Comparison of ENCODE assay signal across 26 cellular contexts in genomic region chr4:57640391-57641100, GRCh38.
"Had no signal": no experiment of that assay in that cellular context is flagged by ENCODE, and none has a peak within 500 bp of the region (broad histone marks: within the 10 kb centered on the region; RNA-seq: fewer than 3 reads in every experiment).

No MANE protein-coding gene starts in this region.

- H3K4me3 ChIP-seq: heart right ventricle, hepatocyte, left lung, lower lobe of right lung, pancreas, prostate gland, smooth muscle cell, stomach, suprapubic skin, thoracic aorta, tibial artery, uterus had no signal

- H2AFZ ChIP-seq: hepatocyte had no signal

- H3K36me3 Mint-ChIP-seq: naive B cell; natural killer cell; stimulated activated naive B cell treated with anti-CD40 and anti-IgM and Interleukin-4, amounts not matched to agents 10 μg/mL and 1 μg/mL and 100 μg/mL, for 72 hours; type B pancreatic cell had no signal

- H3K4me3 Mint-ChIP-seq: naive B cell; natural killer cell; nephron progenitor cell; stimulated activated naive B cell treated with anti-CD40 and anti-IgM and Interleukin-4, amounts not matched to agents 10 μg/mL and 1 μg/mL and 100 μg/mL, for 72 hours; type B pancreatic cell had no signal

- H3K79me2 ChIP-seq: hepatocyte had no signal

- DNase-seq: heart right ventricle; left cardiac atrium; lower lobe of right lung; mammary epithelial cell; mesenchymal stem cell; naive B cell; natural killer cell; retina; right cardiac atrium; stimulated activated CD4-positive, alpha-beta T cell treated with anti-CD3 and anti-CD28 coated beads, Interleukin-1b, Interleukin-23, amount 100 ng/mL, for 48 hours; stimulated activated CD4-positive, alpha-beta T cell treated with anti-CD3 and anti-CD28 coated beads, Interleukin-4, amount 100 ng/mL, for 1 hour; stimulated activated naive B cell treated with anti-CD40 and anti-IgM and Interleukin-4, amounts not matched to agents 10 μg/mL and 1 μg/mL and 100 μg/mL, for 72 hours; stimulated activated naive CD8-positive, alpha-beta T cell treated with anti-CD3 and anti-CD28 coated beads, Interleukin-15, Interleukin-2, amounts not matched to agents 100 U/mL and 50 U/mL, for 24 hours; stomach; tibial artery; uterus had no signal

- H3K9me3 Mint-ChIP-seq: naive B cell; natural killer cell; nephron progenitor cell; stimulated activated naive B cell treated with anti-CD40 and anti-IgM and Interleukin-4, amounts not matched to agents 10 μg/mL and 1 μg/mL and 100 μg/mL, for 72 hours; type B pancreatic cell had no signal

- FAIRE-seq: keratinocyte, pancreas had no signal

- ATAC-seq: heart right ventricle; left cardiac atrium; left lung; lower lobe of right lung; natural killer cell; pancreas; right cardiac atrium; stimulated activated naive B cell treated with anti-CD40 and anti-IgM and Interleukin-4, amounts not matched to agents 10 μg/mL and 1 μg/mL and 100 μg/mL, for 72 hours; stimulated activated naive CD8-positive, alpha-beta T cell treated with anti-CD3 and anti-CD28 coated beads, Interleukin-15, Interleukin-2, amounts not matched to agents 100 U/mL and 50 U/mL, for 24 hours had no signal

- H3K9me3 ChIP-seq: heart right ventricle, left lung, lower lobe of right lung, pancreas, prostate gland, stomach, suprapubic skin, thoracic aorta, tibial artery, uterus had no signal

- H3K4me2 ChIP-seq: hepatocyte, smooth muscle cell had no signal

- H3K4me1 Mint-ChIP-seq: naive B cell; natural killer cell; stimulated activated naive B cell treated with anti-CD40 and anti-IgM and Interleukin-4, amounts not matched to agents 10 μg/mL and 1 μg/mL and 100 μg/mL, for 72 hours had no signal

- H3K27me3 ChIP-seq: heart right ventricle, hepatocyte, left lung, pancreas, stomach, suprapubic skin, tibial artery, uterus had no signal

- H3K27ac Mint-ChIP-seq: naive B cell; natural killer cell; nephron progenitor cell; stimulated activated naive B cell treated with anti-CD40 and anti-IgM and Interleukin-4, amounts not matched to agents 10 μg/mL and 1 μg/mL and 100 μg/mL, for 72 hours had no signal

- H3K27ac ChIP-seq: heart right ventricle, hepatocyte, left lung, lower lobe of right lung, pancreas, prostate gland, stomach, suprapubic skin, thoracic aorta, tibial artery, uterus had no signal

- H3K4me1 ChIP-seq: heart right ventricle, left lung, lower lobe of right lung, pancreas, prostate gland, stomach, suprapubic skin, tibial artery, uterus had no signal

- H3K27me3 Mint-ChIP-seq: naive B cell; stimulated activated naive B cell treated with anti-CD40 and anti-IgM and Interleukin-4, amounts not matched to agents 10 μg/mL and 1 μg/mL and 100 μg/mL, for 72 hours; type B pancreatic cell had no signal

- H3K36me3 ChIP-seq: heart right ventricle, left lung, lower lobe of right lung, pancreas, prostate gland, stomach, suprapubic skin, thoracic aorta, tibial artery, uterus had no signal
